7 cellular contexts compared by ENCODE assay signal in the genomic region with DNA sequence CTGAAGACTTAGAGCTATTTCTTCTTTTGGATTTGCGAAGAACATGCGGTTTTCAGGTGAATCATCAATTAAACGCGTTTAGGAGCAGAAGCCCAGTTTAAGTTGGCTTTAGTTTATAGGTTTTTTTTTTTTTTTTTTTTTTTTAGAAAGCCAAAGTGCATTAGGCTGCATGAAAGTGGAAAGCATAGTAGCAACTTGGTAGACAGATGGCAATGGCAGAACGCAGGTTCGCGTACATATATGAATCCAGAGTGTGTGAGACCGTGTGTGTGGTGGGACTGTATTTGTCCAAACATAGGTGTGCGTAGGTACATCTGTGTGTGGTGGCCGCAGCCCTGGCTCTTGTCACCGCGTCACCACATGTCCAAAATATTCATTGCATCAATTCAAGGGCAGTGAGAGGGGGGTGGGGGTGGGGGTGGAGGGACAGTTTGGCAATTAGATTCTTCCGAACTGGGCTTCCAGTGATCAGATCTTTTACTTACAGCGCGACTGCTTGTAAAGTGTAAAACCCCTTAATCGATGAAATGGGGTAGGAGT. TPM values are rescaled to one million over a fixed set of nuclear protein-coding genes. Genes with fewer than 3 reads are reported as not detected.
DNase-seq lines count a peak whose midpoint lies in the region; ATAC-seq, FAIRE-seq and TF ChIP-seq lines count a peak whose summit lies in the region.

No MANE protein-coding gene starts in this region.

- peak overlapping the region; percentile 83 to 95 (median 92) for H3K9ac ChIP-seq in H1 (replicated peaks in 1 of 4; ENCODE audit: extremely low read depth in 1 of 4, low read depth in 3 of 4, low read length in 3 of 4)

- peak overlapping the region; percentile 54; the same call in 1 of the 2 replicates for H2AK5ac ChIP-seq in H1 (ENCODE audit: low read depth, low read length)

- peak overlapping the region; percentile 48; the same call in 1 of the 2 replicates for H2BK15ac ChIP-seq in H1 (ENCODE audit: low read length)

- intact Hi-C loops in activated B cell treated with CpG ODN at 0.5 μM for 24 hours (cut with micrococcal nuclease), result loop anchor here (5.0 kb wide), 2 partner anchors 107 to 133 kb away; no protein-coding TSS in a partner anchor

- H3K36me3 ChIP-seq in MG63, result no peaks in the 10 kb centered on the region
- no peaks in the 10 kb centered on the region; a peak in 1 of 8 replicates for H3K36me3 ChIP-seq in H1 (ENCODE audit: control insufficient read depth in 2 of 4, insufficient read depth in 4 of 4, low read length in 3 of 4)
- no peaks in the 10 kb centered on the region for H3K36me3 ChIP-seq in thymus (ENCODE audit: control insufficient read depth, insufficient read depth)

- no peaks in the 10 kb centered on the region for H3K27me3 Mint-ChIP-seq in activated B cell treated with CpG ODN at 0.5 μM for 24 hours
- H3K27me3 Mint-ChIP-seq in mesothelial cell of epicardium (ENCODE audit: low read depth), result no peaks in the 10 kb centered on the region

- H3K4me3 Mint-ChIP-seq in activated B cell treated with CpG ODN at 0.5 μM for 24 hours (peak overlapping the region; percentile 97), mesothelial cell of epicardium (peak overlapping the region; percentile 99)

- peaks cover 27 to 56% of the 10 kb centered on the region in 2 experiments for H3K79me2 ChIP-seq in H1 (ENCODE audit: control insufficient read depth in 1 of 2, insufficient read depth in 2 of 2, low read length in 2 of 2)

- H3K4me2 ChIP-seq in H1 (ENCODE audit: insufficient read depth in 1 of 2, low read depth in 2 of 2, low read length in 2 of 2), result peak overlapping the region; percentile 96 to 99

- H3K27ac Mint-ChIP-seq in activated B cell treated with CpG ODN at 0.5 μM for 24 hours, result peak overlapping the region; percentile 98
- H3K27ac Mint-ChIP-seq in mesothelial cell of epicardium, result peak overlapping the region; percentile 100

- 0 out of 2 replicates have a peak, but pooled peaks cover 2% of the 10 kb centered on the region for H3K79me1 ChIP-seq in H1 (ENCODE audit: low read depth, low read length)

- H3K23me2 ChIP-seq in H1 (ENCODE audit: low read depth, low read length), result peaks cover 7% of the 10 kb centered on the region

- peak overlapping the region; percentile 93 for H2BK5ac ChIP-seq in H1 (ENCODE audit: low read depth, low read length)

- TF ChIP-seq POLR2A in H1 (IDR thresholded peaks at IDR 0.05; ENCODE audit: control extremely low read depth in 1 of 2, low read depth in 2 of 2, low read length in 2 of 2), result peak in 1 of 2 experiments; percentile 68; a peak in 1 of 3 replicates

- peak overlapping the region; percentile 84 for H3K56ac ChIP-seq in H1 (replicated peaks; ENCODE audit: insufficient read length, low read depth, low read length)

- POLR2A ChIA-PET in activated B cell treated with CpG ODN at 0.5 μM for 24 hours (lab: Charles Lee) (interaction anchor here (0.6 to 1.5 kb wide), 15 partner anchors 11 to 973 kb away, joined by 3 to 14 read pairs (median 5); partner anchors contain the start of genes ABHD18, MFSD8 and SCLT1), H1 (lab: Charles Lee; ENCODE audit: partially characterized antibody) (interaction anchor here (0.6 to 2.4 kb wide), 13 partner anchors 8 to 361 kb away, joined by 3 to 15 read pairs (median 5); no protein-coding TSS in a partner anchor)

- 2% methylated on average over 16 of the region's 16 CpGs; no CpG with 5 or more reads in 1 of the 2 experiments for WGBS in H1 (ENCODE audit: extremely low coverage in 1 of 2, insufficient coverage in 1 of 2, insufficient read length in 1 of 2, insufficient replicate concordance in 2 of 2, low coverage in 1 of 2, low lambda C conversion rate in 2 of 2, missing lambda C conversion rate in 1 of 2), 2 experiments
- WGBS in thymus, result under 1% methylated on average over 16 of the region's 16 CpGs

- H4K20me1 ChIP-seq in H1 (replicated peaks in 1 of 2; ENCODE audit: control insufficient read depth in 1 of 2, insufficient read depth in 2 of 2, low read length in 2 of 2), result peaks cover 12 to 18% of the 10 kb centered on the region in 2 experiments

- H3K36me3 Mint-ChIP-seq in activated B cell treated with CpG ODN at 0.5 μM for 24 hours (ENCODE audit: low read depth), result peaks cover 9% of the 10 kb centered on the region
- H3K36me3 Mint-ChIP-seq in mesothelial cell of epicardium, result no peaks in the 10 kb centered on the region

- peak overlapping the region; percentile 99 for H4K91ac ChIP-seq in H1 (replicated peaks; ENCODE audit: insufficient read length, low read length)

- no peaks in the 10 kb centered on the region for H3K9me3 Mint-ChIP-seq in activated B cell treated with CpG ODN at 0.5 μM for 24 hours
- H3K9me3 Mint-ChIP-seq in mesothelial cell of epicardium, result no peaks in the 10 kb centered on the region

- H3K4me1 ChIP-seq in H1 (replicated peaks in 1 of 4; ENCODE audit: control insufficient read depth in 3 of 4, insufficient read depth in 4 of 4, low read length in 3 of 4) (peaks cover 2 to 14% (median 5%) of the 10 kb centered on the region in 4 experiments; a peak in 5 of 7 replicates), thymus (ENCODE audit: control insufficient read depth, insufficient read depth, low read length) (no peaks in the 10 kb centered on the region)

- TF ChIP-seq RAD21 in H1 (IDR thresholded peaks at IDR 0.05 in 1 of 2, conservative IDR thresholded peaks at IDR 0.05 in 1 of 2; ENCODE audit: low read depth in 2 of 2, low read length in 2 of 2), result no peak

- H3K9me3 ChIP-seq in MG63 (no peaks in the 10 kb centered on the region), H1 (ENCODE audit: insufficient read depth in 2 of 2, low read depth in 1 of 2, low read length in 1 of 2) (no peaks in the 10 kb centered on the region), thymus (ENCODE audit: control insufficient read depth) (no peaks in the 10 kb centered on the region)

- peak overlapping the region; percentile 89 for H2BK12ac ChIP-seq in H1 (ENCODE audit: low read depth, low read length)

- FAIRE-seq in H1 (lab: Jason Lieb, UNC), result no peak

- peak; percentile 48 for DNase-seq in GF-D8 (lab: John Stamatoyannopoulos, UW)
- DNase-seq in MG63, result no peak
- DNase-seq in activated B cell treated with CpG ODN at 0.5 μM for 24 hours, result no peak
- DNase-seq in H1 (ENCODE audit: low read depth in 1 of 2, low spot score in 2 of 2), result no peak
- no peak for DNase-seq in mesothelial cell of epicardium (ENCODE audit: low spot score in 2 of 2, unreplicated experiment in 2 of 2)

- H3K4me3 ChIP-seq in MG63, result peak overlapping the region; percentile 78
- H3K4me3 ChIP-seq in H1 (ENCODE audit: extremely low read depth in 1 of 4, insufficient read depth in 2 of 4, low read depth in 3 of 4, low read length in 4 of 4), result peak overlapping the region; percentile 92 to 99 (median 97)
- H3K4me3 ChIP-seq in thymus (ENCODE audit: low read length), result peak overlapping the region; percentile 91

- H3K23ac ChIP-seq in H1 (ENCODE audit: insufficient read length), result no peak overlapping the region

- peak overlapping the region; percentile 96 for H3K14ac ChIP-seq in H1 (ENCODE audit: insufficient read length)

- H3K27me3 ChIP-seq in MG63, result no peaks in the 10 kb centered on the region
- no peaks in the 10 kb centered on the region for H3K27me3 ChIP-seq in H1 (replicated peaks in 1 of 4; ENCODE audit: control insufficient read depth in 3 of 4, extremely low read depth in 1 of 4, insufficient read depth in 3 of 4, low read length in 3 of 4)
- no peaks in the 10 kb centered on the region for H3K27me3 ChIP-seq in thymus (ENCODE audit: control insufficient read depth, insufficient read depth)

- CTCF ChIA-PET in activated B cell treated with CpG ODN at 0.5 μM for 24 hours (lab: Charles Lee), result interaction anchor here (0.8 kb wide), 1 partner anchor 20 kb away, joined by 3 read pairs; no protein-coding TSS in a partner anchor
- CTCF ChIA-PET in H1 (lab: Charles Lee; ENCODE audit: partially characterized antibody), result interaction anchor here (0.8 to 2.3 kb wide), 5 partner anchors 27 to 746 kb away, joined by 3 to 23 read pairs (median 3); no protein-coding TSS in a partner anchor

- H3K4ac ChIP-seq in H1 (replicated peaks; ENCODE audit: insufficient read length, low read depth, low read length), result peak overlapping the region; percentile 99

- peak overlapping the region; percentile 97 for H3K18ac ChIP-seq in H1 (ENCODE audit: extremely low read depth, low read length)

- H2AFZ ChIP-seq in H1 (ENCODE audit: low read length), result no peak overlapping the region

- no peak for TF ChIP-seq CTCF in activated B cell treated with CpG ODN at 0.5 μM for 24 hours (IDR thresholded peaks at IDR 0.05)
- TF ChIP-seq CTCF in H1 (IDR thresholded peaks at IDR 0.05; ENCODE audit: control extremely low read depth in 1 of 3, insufficient read depth in 1 of 3, low read depth in 1 of 3, low read length in 3 of 3), result no peak
- no peak for TF ChIP-seq CTCF in mesothelial cell of epicardium (IDR thresholded peaks at IDR 0.05; ENCODE audit: unreplicated experiment)

- peak overlapping the region; percentile 97 for H3K27ac ChIP-seq in H1 (ENCODE audit: low read depth, low read length)
- peak overlapping the region; percentile 96 for H3K27ac ChIP-seq in thymus (ENCODE audit: low read depth)

- H4K5ac ChIP-seq in H1 (ENCODE audit: insufficient read length, low read depth, low read length), result peak overlapping the region; percentile 99

- peak overlapping the region; percentile 90 for H2BK120ac ChIP-seq in H1 (replicated peaks; ENCODE audit: low read depth, low read length)

- no peak for TF ChIP-seq EP300 in H1 (IDR thresholded peaks at IDR 0.05; ENCODE audit: borderline replicate concordance in 1 of 2, low read depth in 2 of 2, low read length in 2 of 2)

- no peak overlapping the region; the same call in 1 of the 2 replicates for H4K8ac ChIP-seq in H1 (ENCODE audit: extremely low read depth, insufficient read depth, low read length)

- peaks cover 16% of the 10 kb centered on the region for H3K4me1 Mint-ChIP-seq in activated B cell treated with CpG ODN at 0.5 μM for 24 hours
- H3K4me1 Mint-ChIP-seq in mesothelial cell of epicardium, result peaks cover 18% of the 10 kb centered on the region

- H2BK20ac ChIP-seq in H1 (ENCODE audit: low read length), result no peak overlapping the region; the same call in 1 of the 2 replicates

- ATAC-seq in activated B cell treated with CpG ODN at 0.5 μM for 24 hours (ENCODE audit: low read depth), result no peak
- ATAC-seq in GM21390 (IDR thresholded peaks at IDR 0.05; ENCODE audit: unreplicated experiment), result no peak

RNA-seq across cellular contexts. Expression of gene JADE1, which starts 0.9 kb away (rescaled TPM):
- 15.5 and 16.4 TPM in 2 replicates for total RNA-seq in MG63 (2014; rRNA removed; shearing (Covaris generic); ENCODE audit: low replicate concordance)
- 26.2 and 29.2 TPM in 2 replicates for total RNA-seq in activated B cell treated with CpG ODN at 0.5 μM for 24 hours
- 213 and 216 TPM in 2 replicates for total RNA-seq in H1 (2021; fragmentation: NEBNext Ultra II Directional; extraction: Animal tissue kit (Norgen Biotek cat#: 25700))
- 37.7 and 43.8 TPM in 2 replicates for polyA plus RNA-seq in H1 (2011; rRNA removed)
- 57.6 TPM for polyA plus RNA-seq in H1 (2011; cell fraction: cytosol; rRNA removed)
- 123 TPM for polyA plus RNA-seq in H1 (2011; cell fraction: nucleus; rRNA removed)
- polyA plus RNA-seq in H1 (2012, experiment 1 of 2), result 83.3 to 114 TPM (median 103 TPM) in 4 replicates
- 16.3 TPM for polyA plus RNA-seq in H1 (2012, experiment 2 of 2)
- polyA plus RNA-seq in H1 (2013, experiment 1 of 2), result 91.7 TPM
- 84.6 TPM for polyA plus RNA-seq in H1 (2013, experiment 2 of 2)
- polyA minus RNA-seq in H1 (2011; rRNA and poly(A)+ RNA removed), result 192 and 212 TPM in 2 replicates
- 75.4 TPM for polyA minus RNA-seq in H1 (2011; cell fraction: cytosol; rRNA and poly(A)+ RNA removed)
- 179 TPM for polyA minus RNA-seq in H1 (2011; cell fraction: nucleus; rRNA and poly(A)+ RNA removed)
- 18.6 to 21.0 TPM (median 19.8 TPM) in 3 replicates for total RNA-seq in mesothelial cell of epicardium
- 18.6 TPM for polyA plus RNA-seq in thymus
